9 cellular contexts compared by ENCODE assay signal in the genomic region with DNA sequence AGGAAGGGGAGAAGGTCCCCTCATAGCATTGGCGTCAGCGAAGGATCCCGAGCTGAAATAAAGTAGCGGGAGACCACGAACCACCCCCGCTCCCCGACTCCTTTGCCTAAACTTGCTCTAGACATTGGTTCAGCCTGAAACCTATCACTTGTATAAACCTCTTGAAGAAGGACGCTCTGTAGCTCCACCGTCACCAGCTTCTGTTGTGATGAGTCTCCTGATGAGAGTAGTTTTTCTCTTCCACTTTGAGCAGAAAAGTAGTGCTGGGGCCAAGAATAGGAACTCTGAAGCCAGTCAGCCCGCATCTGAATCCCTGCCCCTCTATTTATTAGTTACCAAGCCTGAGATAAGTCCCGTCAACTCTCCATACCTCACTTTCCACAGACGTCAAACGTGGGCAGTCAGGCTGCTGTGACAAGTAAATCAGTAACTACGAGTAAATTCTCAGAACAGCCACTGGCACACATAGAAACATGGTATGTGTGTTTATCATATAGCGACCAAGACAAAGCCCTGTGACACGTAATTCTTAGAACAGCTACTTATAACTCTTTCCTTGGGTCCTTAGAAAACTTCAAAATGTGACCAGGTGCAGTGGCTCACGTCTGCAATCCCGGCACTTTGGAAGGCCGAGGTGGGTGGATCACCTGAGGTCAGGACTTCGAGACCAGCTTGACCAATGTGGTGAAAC.
DNase-seq lines count a peak whose midpoint lies in the region; ATAC-seq lines count a peak whose summit lies in the region.
"Had no signal": no experiment of that assay in that cellular context is flagged by ENCODE, and none has a peak within 500 bp of the region (broad histone marks: within the 10 kb centered on the region; RNA-seq: fewer than 3 reads in every experiment).

No MANE protein-coding gene starts in this region.

- in situ Hi-C loops in KBM-7 (cut with MboI; ENCODE audit: low pct_unique_long_range_greater_than_20kb, low sequenced_read_pairs), result no loop called here

- peak; percentile 65 for DNase-seq in stimulated activated CD4-positive, alpha-beta T cell treated with anti-CD3 and anti-CD28 coated beads, Interleukin-15, amount 100 ng/mL, for 24 hours
- no peak for DNase-seq in stimulated activated CD4-positive, alpha-beta T cell treated with anti-CD3 and anti-CD28 coated beads, Interleukin-12 subunit alpha, Interleukin-12 subunit beta, amount 100 ng/mL, for 4 hours
- peak; percentile 58 to 69 for DNase-seq in activated CD4-positive, alpha-beta T cell treated with anti-CD3 and anti-CD28 coated beads, Interleukin-2, amount 50 U/mL, for 48 hours
- DNase-seq in retina, result no peak
- no peak for DNase-seq in middle frontal gyrus (ENCODE audit: extremely low spot score, low spot score)
- no peak for DNase-seq in NCI-H524 treated with DMSO at 0.1 percent for 48 hours (lab: John Stamatoyannopoulos, UW)
- DNase-seq in KBM-7, result no peak
- DNase-seq: stomach had no signal

- ATAC-seq in HG02943 (IDR thresholded peaks at IDR 0.05; ENCODE audit: low read depth, unreplicated experiment), result peak; percentile 87

Comparison
In these comparisons a context has a peak if more than half of its experiments do, and no peak if none do; other contexts are left out.
1. DNase-seq: peak in stimulated activated CD4-positive, alpha-beta T cell treated with anti-CD3 and anti-CD28 coated beads, Interleukin-15, amount 100 ng/mL, for 24 hours (single experiment) and activated CD4-positive, alpha-beta T cell treated with anti-CD3 and anti-CD28 coated beads, Interleukin-2, amount 50 U/mL, for 48 hours (2 of 2); none in stimulated activated CD4-positive, alpha-beta T cell treated with anti-CD3 and anti-CD28 coated beads, Interleukin-12 subunit alpha, Interleukin-12 subunit beta, amount 100 ng/mL, for 4 hours (single experiment), retina (single experiment), middle frontal gyrus (single experiment), NCI-H524 treated with DMSO at 0.1 percent for 48 hours (single experiment) and KBM-7 (single experiment).